ENCODE assay signal across 20 cellular contexts in the genomic region with DNA sequence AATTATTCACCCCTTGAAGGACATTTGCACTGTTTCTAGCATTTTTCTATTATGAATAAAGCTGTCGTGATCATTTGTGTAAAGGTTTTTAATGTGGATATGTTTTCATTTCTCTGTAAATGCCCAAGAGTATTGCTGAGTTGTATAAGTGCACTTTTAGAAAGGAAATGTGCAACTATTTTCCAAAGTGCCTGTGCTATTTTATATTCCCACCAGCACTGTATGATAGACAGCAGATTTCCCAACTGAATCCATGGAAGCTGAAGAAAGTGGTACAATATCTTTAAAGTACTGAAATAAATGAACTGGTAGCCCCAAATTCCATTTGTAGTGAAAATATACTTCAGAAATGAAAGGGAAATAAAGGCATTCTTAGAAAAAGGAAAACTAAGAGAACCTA.
"Had no signal": no experiment of that assay in that cellular context is flagged by ENCODE, and none has a peak within 500 bp of the region (broad histone marks: within the 10 kb centered on the region; RNA-seq: fewer than 3 reads in every experiment).

No MANE protein-coding gene starts in this region.

- ATAC-seq: left colon; pancreas; right cardiac atrium; stimulated activated naive CD8-positive, alpha-beta T cell treated with anti-CD3 and anti-CD28 coated beads, Interleukin-15, Interleukin-2, amounts not matched to agents 100 U/mL and 50 U/mL, for 24 hours had no signal

- H3K27ac Mint-ChIP-seq: naive B cell, nephron, progenitor cell of endocrine pancreas, type B pancreatic cell had no signal

- H3K9me3 ChIP-seq: pancreas, thyroid gland had no signal

- H3K27me3 Mint-ChIP-seq: naive B cell, progenitor cell of endocrine pancreas, type B pancreatic cell had no signal

- H3K4me3 Mint-ChIP-seq: naive B cell, nephron, type B pancreatic cell had no signal

- DNase-seq: dorsolateral prefrontal cortex; effector CD8-positive, alpha-beta T cell; foreskin melanocyte; head of caudate nucleus; hippocampal formation; left colon; mesendoderm; naive B cell; occipital lobe; pancreas; right cardiac atrium; stimulated activated CD4-positive, alpha-beta T cell treated with anti-CD3 and anti-CD28 coated beads, Interleukin-2, amount 100 ng/mL, for 48 hours; stimulated activated naive CD8-positive, alpha-beta T cell treated with anti-CD3 and anti-CD28 coated beads, Interleukin-15, Interleukin-2, amounts not matched to agents 100 U/mL and 50 U/mL, for 24 hours; thyroid gland; uterus had no signal

- H3K4me1 ChIP-seq: pancreas, suprapubic skin, thyroid gland, uterus had no signal

- H3K4me2 ChIP-seq: smooth muscle cell had no signal

- H3K36me3 ChIP-seq: pancreas, suprapubic skin, thyroid gland, uterus had no signal

- H3K4me3 ChIP-seq: dorsolateral prefrontal cortex, pancreas, smooth muscle cell, suprapubic skin, thyroid gland, uterus had no signal

- H3K4me1 Mint-ChIP-seq: naive B cell, nephron had no signal

- H3K27ac ChIP-seq: dorsolateral prefrontal cortex, pancreas, suprapubic skin, thyroid gland, uterus had no signal

- FAIRE-seq: pancreas had no signal

- H3K27me3 ChIP-seq: dorsolateral prefrontal cortex, pancreas, suprapubic skin, thyroid gland, uterus had no signal
